ENCODE assay signal across 31 cellular contexts in the genomic region with DNA sequence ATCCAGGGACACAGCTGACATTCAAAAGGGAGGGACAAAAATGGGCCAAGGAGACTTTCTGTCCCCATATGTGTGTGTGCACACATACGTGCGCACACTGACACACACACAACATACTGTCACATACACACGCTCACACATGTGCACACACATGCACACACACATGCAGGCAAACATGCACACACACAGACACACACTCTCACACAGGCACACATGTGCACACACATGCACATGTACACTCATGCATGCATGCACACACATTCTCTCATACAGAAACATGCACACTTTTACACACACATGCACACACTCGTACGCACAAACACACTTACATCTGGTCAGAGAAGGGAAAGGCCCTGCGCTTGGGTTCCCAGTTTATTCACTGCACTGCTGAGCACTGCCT.
"Had no signal": no experiment of that assay in that cellular context is flagged by ENCODE, and none has a peak within 500 bp of the region (broad histone marks: within the 10 kb centered on the region; RNA-seq: fewer than 3 reads in every experiment).

No MANE protein-coding gene starts in this region.

- H3K9me3 ChIP-seq: esophagus squamous epithelium, gastroesophageal sphincter had no signal

- ATAC-seq: activated CD4-positive, CD25-positive, alpha-beta regulatory T cell treated with anti-CD3 and anti-CD28 coated beads, Interleukin-2, amount 50 U/mL, for 24 hours; activated CD8-positive, alpha-beta T cell treated with anti-CD3 and anti-CD28 coated beads for 36 hours; activated T-cell treated with anti-CD3 and anti-CD28 coated beads, Interleukin-2, amount 50 U/mL, for 4 hours; activated T-helper 17 cell treated with anti-CD3 and anti-CD28 coated beads, Interleukin-2, amount 50 U/mL, for 72 hours; effector memory CD8-positive, alpha-beta T cell; gastroesophageal sphincter; T-helper 17 cell had no signal

- DNase-seq: activated B cell treated with CpG ODN at 0.5 μM for 24 hours; activated CD4-positive, alpha-beta T cell treated with anti-CD3 and anti-CD28 coated beads for 48 hours; activated CD4-positive, alpha-beta T cell treated with anti-CD3 and anti-CD28 coated beads, Interleukin-2, amount 50 U/mL, for 1 hour; activated CD4-positive, alpha-beta T cell treated with anti-CD3 and anti-CD28 coated beads, Interleukin-2, amount 50 U/mL, for 48 hours; activated CD8-positive, alpha-beta memory T cell treated with anti-CD3 and anti-CD28 coated beads for 24 hours; activated CD8-positive, alpha-beta T cell treated with anti-CD3 and anti-CD28 coated beads for 36 hours; activated effector memory CD4-positive, alpha-beta T cell treated with Interleukin-2 at 50 U/mL for 16 hours; activated gamma-delta T cell treated with Interleukin-2 at 50 U/mL for 16 hours; activated naive CD4-positive, alpha-beta T cell treated with anti-CD3 and anti-CD28 coated beads, Interleukin-2, amount 50 U/mL, for 16 hours; activated naive CD4-positive, alpha-beta T cell treated with Interleukin-2 at 50 U/mL for 16 hours; activated T-cell treated with anti-CD3 and anti-CD28 coated beads, Interleukin-2, amount 50 U/mL, for 4 hours; amniotic stem cell; anterior cingulate cortex; brain microvascular endothelial cell; caudate nucleus; cortex of kidney; dermis blood vessel endothelial cell; effector CD4-positive, alpha-beta T cell; effector memory CD8-positive, alpha-beta T cell; esophagus squamous epithelium; foreskin melanocyte; T-helper 1 cell; T-helper 17 cell; T1000; WERI-Rb-1 had no signal

- H3K27me3 ChIP-seq: brain microvascular endothelial cell had no signal

- H3K27ac ChIP-seq: brain microvascular endothelial cell, epithelial cell of prostate, esophagus squamous epithelium, gastroesophageal sphincter, WERI-Rb-1 had no signal

- H3K36me3 ChIP-seq: brain microvascular endothelial cell, esophagus squamous epithelium, gastroesophageal sphincter, WERI-Rb-1 had no signal

- H3K4me1 ChIP-seq: esophagus squamous epithelium had no signal

- H3K4me3 ChIP-seq: esophagus squamous epithelium, gastroesophageal sphincter had no signal

- FAIRE-seq: astrocyte, colon had no signal
